In the genomic region with DNA sequence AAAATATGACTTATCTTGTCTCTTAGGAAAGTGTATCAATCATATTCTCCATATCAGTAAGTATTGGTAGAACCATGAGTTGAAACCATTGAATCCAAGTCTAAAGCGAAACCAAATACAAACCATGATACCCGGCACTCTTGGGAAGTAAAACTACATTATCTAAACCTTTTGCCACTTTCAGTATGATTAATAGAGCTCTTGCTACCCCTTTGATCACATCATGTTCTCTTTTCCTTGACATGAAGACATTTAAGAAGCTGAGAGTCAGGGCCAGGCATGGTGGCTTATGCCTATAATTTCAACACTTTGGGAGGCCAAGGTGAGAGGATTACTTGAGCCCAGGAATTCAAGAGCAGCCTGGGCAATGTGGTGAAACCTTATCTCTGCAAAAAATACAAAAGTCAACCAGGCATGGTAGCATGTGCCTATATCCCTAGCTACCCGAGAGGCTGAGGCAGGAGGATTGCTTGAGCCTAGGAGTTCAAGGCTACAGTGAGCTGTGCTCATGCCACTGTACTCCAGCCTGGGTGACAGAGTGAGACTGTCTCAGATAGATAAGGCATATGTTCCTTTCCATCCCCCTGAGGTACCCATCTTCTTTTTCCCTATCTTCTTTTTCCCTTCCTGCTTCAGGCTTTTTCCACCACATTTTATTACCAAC, we compare ENCODE assay signal across 12 cellular contexts. TPM values are rescaled to one million over a fixed set of nuclear protein-coding genes. Genes with fewer than 3 reads are reported as not detected.
A peak's percentile ranks its signal among the peaks of the same experiment; 100 is the strongest.
DNase-seq lines count a peak whose midpoint lies in the region; ATAC-seq, FAIRE-seq and TF ChIP-seq lines count a peak whose summit lies in the region.
"Had no signal": no experiment of that assay in that cellular context is flagged by ENCODE, and none has a peak within 500 bp of the region (broad histone marks: within the 10 kb centered on the region; RNA-seq: fewer than 3 reads in every experiment).

No MANE protein-coding gene starts in this region.

- POLR2A ChIA-PET in activated CD4-positive, alpha-beta memory T cell treated with anti-CD3 and anti-CD28 coated beads for 36 hours (lab: Charles Lee): interaction anchor here (0.6 to 1.0 kb wide), 3 partner anchors 14 to 393 kb away, joined by 3 read pairs; partner anchors contain the start of gene AASDH

- TF ChIP-seq POLR2A in H54 (IDR thresholded peaks at IDR 0.05; ENCODE audit: low read depth, low read length) (no peak), esophagus squamous epithelium (IDR thresholded peaks at IDR 0.05) (no peak)

- peaks cover 43% of the 10 kb centered on the region for H3K36me3 Mint-ChIP-seq in activated CD4-positive, alpha-beta memory T cell treated with anti-CD3 and anti-CD28 coated beads for 36 hours

- H3K27ac ChIP-seq in esophagus squamous epithelium: no peak overlapping the region

- peaks cover 28% of the 10 kb centered on the region for H3K4me1 Mint-ChIP-seq in activated CD4-positive, alpha-beta memory T cell treated with anti-CD3 and anti-CD28 coated beads for 36 hours (ENCODE audit: low read depth)
- H3K4me1 Mint-ChIP-seq: nephron progenitor cell had no signal

- H3K27me3 ChIP-seq in esophagus squamous epithelium: no peaks in the 10 kb centered on the region

- H3K4me3 Mint-ChIP-seq in activated CD4-positive, alpha-beta memory T cell treated with anti-CD3 and anti-CD28 coated beads for 36 hours: no peak overlapping the region
- H3K4me3 Mint-ChIP-seq: HFFc6, nephron progenitor cell had no signal

- no peaks in the 10 kb centered on the region for H3K4me1 ChIP-seq in esophagus squamous epithelium

- ATAC-seq in HG02885 (IDR thresholded peaks at IDR 0.05; ENCODE audit: poor library complexity, unreplicated experiment): peak; percentile 78

- H3K27me3 Mint-ChIP-seq in activated CD4-positive, alpha-beta memory T cell treated with anti-CD3 and anti-CD28 coated beads for 36 hours: no peaks in the 10 kb centered on the region

- FAIRE-seq in H54 (lab: Jason Lieb, UNC): no peak

- WGBS in esophagus squamous epithelium, 2 donors: 82 to 83% methylated on average over 3 of the region's 3 CpGs

- no peaks in the 10 kb centered on the region for H3K9me3 Mint-ChIP-seq in activated CD4-positive, alpha-beta memory T cell treated with anti-CD3 and anti-CD28 coated beads for 36 hours
- H3K9me3 Mint-ChIP-seq: HFFc6, nephron progenitor cell had no signal

- CTCF ChIA-PET in activated CD4-positive, alpha-beta memory T cell treated with anti-CD3 and anti-CD28 coated beads for 36 hours (lab: Charles Lee): interaction anchor here (0.7 kb wide), 1 partner anchor 599 kb away, joined by 3 read pairs; the partner anchor contains the start of gene TMEM165

- H3K9me3 ChIP-seq in esophagus squamous epithelium: no peaks in the 10 kb centered on the region

- DNase-seq in GM10266 (ENCODE audit: extremely low spot score) (peak; percentile 26), GM19238 (ENCODE audit: insufficient read length, low spot score) (peak; percentile 4), SIG-M5 treated with dmso at 0.1 percent for 504 hours (lab: John Stamatoyannopoulos, UW; ENCODE audit: unreplicated experiment) (no peak), H54 (ENCODE audit: insufficient read length, low spot score) (no peak), NCI-H82 treated with DMSO at 0.1 percent for 48 hours (lab: John Stamatoyannopoulos, UW; ENCODE audit: unreplicated experiment) (no peak), esophagus squamous epithelium (lab: John Stamatoyannopoulos, UW) (no peak)
- DNase-seq in activated CD4-positive, alpha-beta memory T cell treated with anti-CD3 and anti-CD28 coated beads for 36 hours: peak; percentile 20
- DNase-seq: foreskin fibroblast, HFFc6, NCI-H2081, nephron progenitor cell had no signal

- TF ChIP-seq CTCF in GM10266 (IDR thresholded peaks at IDR 0.05; ENCODE audit: control insufficient read depth, insufficient read depth, low read depth, missing control alignments) (no peak), esophagus squamous epithelium (IDR thresholded peaks at IDR 0.05) (no peak)

- H3K36me3 ChIP-seq in esophagus squamous epithelium: peaks cover 0 to 45% (median 0%) of the 10 kb centered on the region in 3 donors

- intact Hi-C loops in activated CD4-positive, alpha-beta memory T cell treated with anti-CD3 and anti-CD28 coated beads for 36 hours (cut with micrococcal nuclease): loop anchor here (1.0 kb wide), 1 partner anchor 46 kb away; the partner anchor contains the start of gene CEP135
- intact Hi-C loops in esophagus squamous epithelium (cut with DNase I): no loop called here

- H3K4me3 ChIP-seq in esophagus squamous epithelium: no peak overlapping the region

- no peak overlapping the region for H3K27ac Mint-ChIP-seq in activated CD4-positive, alpha-beta memory T cell treated with anti-CD3 and anti-CD28 coated beads for 36 hours
- H3K27ac Mint-ChIP-seq: HFFc6 had no signal

RNA-seq across cellular contexts. Expression of gene CEP135, which starts 45.4 kb away (rescaled TPM):
- total RNA-seq in activated CD4-positive, alpha-beta memory T cell treated with anti-CD3 and anti-CD28 coated beads for 36 hours: 10 to 100 TPM; 15.5 to 16.8 TPM
- total RNA-seq in esophagus squamous epithelium: 1 to 10 TPM; 2.3 to 8.4 (median 5.2) TPM

Comparison
In these comparisons a context has a peak if more than half of its experiments do, and no peak if none do; other contexts are left out.
1. DNase-seq: peak in GM10266 (single experiment), GM19238 (single experiment) and activated CD4-positive, alpha-beta memory T cell treated with anti-CD3 and anti-CD28 coated beads for 36 hours (single experiment); none in SIG-M5 treated with dmso at 0.1 percent for 504 hours (single experiment), H54 (single experiment), NCI-H82 treated with DMSO at 0.1 percent for 48 hours (single experiment) and esophagus squamous epithelium (single experiment).